ENCODE assay signal across 8 cellular contexts in genomic region chr12:20549115-20549719, GRCh38.
A peak's percentile ranks its signal among the peaks of the same experiment; 100 is the strongest.
DNase-seq lines count a peak whose midpoint lies in the region; ATAC-seq and TF ChIP-seq lines count a peak whose summit lies in the region.
"Had no signal": no experiment of that assay in that cellular context is flagged by ENCODE, and none has a peak within 500 bp of the region (broad histone marks: within the 10 kb centered on the region; RNA-seq: fewer than 3 reads in every experiment).

No MANE protein-coding gene starts in this region.

- H3F3A ChIP-seq in GM23338 (replicated peaks; ENCODE audit: low read depth) (no peaks in the 10 kb centered on the region), PC-3 (ENCODE audit: low read length, unreplicated experiment) (no peaks in the 10 kb centered on the region)

- intact Hi-C loops in PC-3 (cut with micrococcal nuclease): loop anchor here (5.0 kb wide), 1 partner anchor 62 kb away; no protein-coding TSS in a partner anchor
- intact Hi-C loops in sciatic nerve (cut with DNase I): no loop called here

- ATAC-seq in GM23338: peak; percentile 80
- ATAC-seq in PC-3: peak; percentile 70
- no peak for ATAC-seq in foreskin keratinocyte
- ATAC-seq in sciatic nerve: peak; percentile 80
- ATAC-seq in GM21515 (IDR thresholded peaks at IDR 0.05; ENCODE audit: unreplicated experiment): no peak

- H3K27me3 ChIP-seq in GM23338 (ENCODE audit: insufficient read depth): no peaks in the 10 kb centered on the region
- 0 out of 2 replicates have a peak, but pooled peaks cover 4% of the 10 kb centered on the region for H3K27me3 ChIP-seq in PC-3 (ENCODE audit: low read length)
- H3K27me3 ChIP-seq in foreskin keratinocyte: no peaks in the 10 kb centered on the region
- H3K27me3 ChIP-seq: vagina had no signal

- no TSS peak for BruUV-seq in PC-3 (replicated peaks; lab: Mats Ljungman, UMichigan)

- H3K4me1 ChIP-seq in GM23338 (ENCODE audit: insufficient read depth) (no peaks in the 10 kb centered on the region), PC-3 (ENCODE audit: insufficient read depth, low read length) (no peaks in the 10 kb centered on the region), foreskin keratinocyte (no peaks in the 10 kb centered on the region)

- peaks cover 7% of the 10 kb centered on the region; the same call in 2 of the 3 replicates for H3K4me1 Mint-ChIP-seq in GM23338

- no peaks in the 10 kb centered on the region for H3K36me3 ChIP-seq in GM23338 (ENCODE audit: insufficient read depth)
- H3K36me3 ChIP-seq in PC-3 (ENCODE audit: low read depth, low read length): no peaks in the 10 kb centered on the region
- H3K36me3 ChIP-seq: vagina had no signal

- H3K4me3 Mint-ChIP-seq in GM23338: no peak overlapping the region

- no peaks in the 10 kb centered on the region for H3K9me2 ChIP-seq in GM23338 (ENCODE audit: insufficient read depth)
- no peaks in the 10 kb centered on the region for H3K9me2 ChIP-seq in PC-3 (replicated peaks; ENCODE audit: low read length)

- H3K9me3 ChIP-seq in PC-3 (ENCODE audit: low read length): no peaks in the 10 kb centered on the region
- H3K9me3 ChIP-seq: vagina had no signal

- peaks cover 7% of the 10 kb centered on the region; the same call in 2 of the 3 replicates for H3K9me3 Mint-ChIP-seq in GM23338

- H3K27me3 Mint-ChIP-seq in GM23338 (ENCODE audit: insufficient read depth, low read depth, poor library complexity): peaks cover 3% of the 10 kb centered on the region

- no peak overlapping the region for H3K27ac ChIP-seq in GM23338 (ENCODE audit: low read depth)
- no peak overlapping the region for H3K27ac ChIP-seq in PC-3 (ENCODE audit: low read length)
- no peak overlapping the region for H3K27ac ChIP-seq in foreskin keratinocyte
- H3K27ac ChIP-seq: vagina had no signal

- H3K9ac ChIP-seq in PC-3 (ENCODE audit: low read length): no peak overlapping the region

- peak; percentile 80 to 81 for TF ChIP-seq CTCF in GM23338 (conservative IDR thresholded peaks at IDR 0.05; ENCODE audit: low read depth in 2 of 2)
- peak; percentile 63 for TF ChIP-seq CTCF in PC-3 (conservative IDR thresholded peaks at IDR 0.05; ENCODE audit: low read depth, low read length)
- TF ChIP-seq CTCF in foreskin keratinocyte (conservative IDR thresholded peaks at IDR 0.05): peak; percentile 37

- POLR2A ChIA-PET in PC-3 (lab: Charles Lee; ENCODE audit: unreplicated experiment): interaction anchor here (0.6 kb wide), 1 partner anchor 641 kb away, joined by 3 read pairs; no protein-coding TSS in a partner anchor

- H3K79me2 ChIP-seq in GM23338 (replicated peaks; ENCODE audit: insufficient read depth) (no peaks in the 10 kb centered on the region), PC-3 (ENCODE audit: low read length) (no peaks in the 10 kb centered on the region)

- H3K4me3 ChIP-seq in GM23338: no peak overlapping the region
- no peak overlapping the region for H3K4me3 ChIP-seq in PC-3 (ENCODE audit: low read length)
- H3K4me3 ChIP-seq: vagina had no signal

- H4K20me1 ChIP-seq in GM23338 (replicated peaks; ENCODE audit: insufficient read depth) (no peaks in the 10 kb centered on the region), PC-3 (ENCODE audit: low read length) (no peaks in the 10 kb centered on the region)

- H3K4me2 ChIP-seq in GM23338 (no peak overlapping the region), PC-3 (ENCODE audit: low read length) (no peak overlapping the region)

- H3K27ac Mint-ChIP-seq in GM23338: no peak overlapping the region

- peaks cover 8% of the 10 kb centered on the region for H3K36me3 Mint-ChIP-seq in GM23338 (ENCODE audit: low read depth)

- DNase-seq in GM23338 (ENCODE audit: low spot score): peak; percentile 72
- peak; percentile 48 for DNase-seq in PC-3
- peak in 1 of 2 donors; percentile 2 for DNase-seq in foreskin keratinocyte
- no peak for DNase-seq in sciatic nerve (ENCODE audit: low spot score)
- no peak for DNase-seq in occipital lobe (lab: John Stamatoyannopoulos, UW)
- no peak for DNase-seq in activated naive CD4-positive, alpha-beta T cell treated with anti-CD3 and anti-CD28 coated beads, Interleukin-2, amount 50 U/mL, for 16 hours

- H2AFZ ChIP-seq in GM23338 (no peak overlapping the region), PC-3 (ENCODE audit: low read length) (no peak overlapping the region)

- CTCF ChIA-PET in PC-3 (lab: Charles Lee): no interaction called here

TF ChIP-seq in GM23338, 12 proteins besides CTCF, POLR2A, EP300 and RAD21 (continues in another document):
- TF ChIP-seq POLR2AphosphoS5 (IDR thresholded peaks at IDR 0.05; ENCODE audit: low read depth) (no peak), REST (IDR thresholded peaks at IDR 0.05; ENCODE audit: unreplicated experiment) (no peak), CREB1 (CRISPR knock-in tag; IDR thresholded peaks at IDR 0.05; ENCODE audit: low read depth) (no peak), NANOG (IDR thresholded peaks at IDR 0.05; ENCODE audit: borderline replicate concordance) (no peak), EZH2phosphoT487 (IDR thresholded peaks at IDR 0.05; ENCODE audit: unreplicated experiment) (no peak), STAT1 (IDR thresholded peaks at IDR 0.05; ENCODE audit: unreplicated experiment) (no peak), EZH2 (IDR thresholded peaks at IDR 0.05; ENCODE audit: low read depth, unreplicated experiment) (no peak)

Comparison
In these comparisons a context has a peak if more than half of its experiments do, and no peak if none do; other contexts are left out.
1. ATAC-seq: peak in GM23338 (single experiment), PC-3 (single experiment) and sciatic nerve (single experiment); none in foreskin keratinocyte (single experiment) and GM21515 (single experiment).
2. DNase-seq: peak in GM23338 (single experiment) and PC-3 (single experiment); none in sciatic nerve (single experiment), occipital lobe (single experiment) and activated naive CD4-positive, alpha-beta T cell treated with anti-CD3 and anti-CD28 coated beads, Interleukin-2, amount 50 U/mL, for 16 hours (single experiment).
3. Peak in every context shown above with its lines, with median percentiles within 50 percentile points of each other: CTCF ChIP-seq.